1 cellular context compared by ENCODE assay signal in the genomic region with DNA sequence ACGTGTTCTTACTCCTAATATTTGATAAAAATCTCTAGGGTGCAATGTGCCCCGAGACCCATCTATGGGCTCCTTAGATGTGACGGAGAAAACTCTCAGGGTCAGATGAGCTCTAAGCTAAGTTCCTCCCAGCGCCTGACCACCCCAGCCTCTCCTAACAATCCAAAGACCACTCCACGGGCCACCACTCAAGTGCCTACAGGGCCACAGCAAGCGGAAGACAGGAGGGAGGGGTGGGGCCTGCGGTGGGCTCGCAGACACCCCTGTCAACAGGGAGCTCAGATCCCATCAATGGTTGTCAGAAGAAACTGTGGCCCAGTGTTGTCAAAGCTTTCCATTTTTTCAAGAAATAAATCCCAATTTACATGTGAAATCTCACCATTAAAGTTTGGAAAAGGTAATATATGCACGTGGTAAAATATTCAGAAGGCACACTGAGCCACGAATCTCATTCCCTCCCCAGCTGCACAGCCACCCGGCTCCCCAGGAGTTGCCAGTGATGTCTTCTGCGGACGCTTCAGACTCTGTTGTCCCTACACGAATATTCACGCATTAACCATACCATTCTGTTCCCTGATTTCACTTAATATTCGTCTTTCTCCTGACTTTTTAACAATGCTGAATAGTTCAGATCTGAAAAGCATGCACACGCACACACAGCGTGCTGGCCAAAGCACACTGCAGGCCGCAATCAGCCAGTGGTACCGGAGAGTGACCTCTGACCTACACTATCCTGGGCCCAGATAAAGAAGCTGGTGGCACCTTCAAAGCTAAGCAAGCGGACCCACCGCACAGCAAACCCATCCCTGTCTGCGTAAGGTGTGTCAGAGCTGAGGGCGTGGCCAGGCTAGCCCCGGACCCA.
TF ChIP-seq lines count a peak whose summit lies in the region.

No MANE protein-coding gene starts in this region.

TF ChIP-seq in HepG2, 621 proteins besides CTCF, POLR2A, EP300 and RAD21 (continued from another document):
- no peak for TF ChIP-seq ZNF737 (CRISPR knock-in tag; IDR thresholded peaks at IDR 0.05; ENCODE audit: borderline replicate concordance)
- no peak for TF ChIP-seq CBX2 (IDR thresholded peaks at IDR 0.05; ENCODE audit: low read depth, low read length)
- no peak for TF ChIP-seq CBX2 (CRISPR knock-in tag; IDR thresholded peaks at IDR 0.05; ENCODE audit: low read depth)
- TF ChIP-seq NR2C2 (CRISPR knock-in tag; IDR thresholded peaks at IDR 0.05; ENCODE audit: borderline replicate concordance) = peak; percentile 64
- no peak for TF ChIP-seq RARA (CRISPR knock-in tag; IDR thresholded peaks at IDR 0.05)
- TF ChIP-seq, protein P1, sequence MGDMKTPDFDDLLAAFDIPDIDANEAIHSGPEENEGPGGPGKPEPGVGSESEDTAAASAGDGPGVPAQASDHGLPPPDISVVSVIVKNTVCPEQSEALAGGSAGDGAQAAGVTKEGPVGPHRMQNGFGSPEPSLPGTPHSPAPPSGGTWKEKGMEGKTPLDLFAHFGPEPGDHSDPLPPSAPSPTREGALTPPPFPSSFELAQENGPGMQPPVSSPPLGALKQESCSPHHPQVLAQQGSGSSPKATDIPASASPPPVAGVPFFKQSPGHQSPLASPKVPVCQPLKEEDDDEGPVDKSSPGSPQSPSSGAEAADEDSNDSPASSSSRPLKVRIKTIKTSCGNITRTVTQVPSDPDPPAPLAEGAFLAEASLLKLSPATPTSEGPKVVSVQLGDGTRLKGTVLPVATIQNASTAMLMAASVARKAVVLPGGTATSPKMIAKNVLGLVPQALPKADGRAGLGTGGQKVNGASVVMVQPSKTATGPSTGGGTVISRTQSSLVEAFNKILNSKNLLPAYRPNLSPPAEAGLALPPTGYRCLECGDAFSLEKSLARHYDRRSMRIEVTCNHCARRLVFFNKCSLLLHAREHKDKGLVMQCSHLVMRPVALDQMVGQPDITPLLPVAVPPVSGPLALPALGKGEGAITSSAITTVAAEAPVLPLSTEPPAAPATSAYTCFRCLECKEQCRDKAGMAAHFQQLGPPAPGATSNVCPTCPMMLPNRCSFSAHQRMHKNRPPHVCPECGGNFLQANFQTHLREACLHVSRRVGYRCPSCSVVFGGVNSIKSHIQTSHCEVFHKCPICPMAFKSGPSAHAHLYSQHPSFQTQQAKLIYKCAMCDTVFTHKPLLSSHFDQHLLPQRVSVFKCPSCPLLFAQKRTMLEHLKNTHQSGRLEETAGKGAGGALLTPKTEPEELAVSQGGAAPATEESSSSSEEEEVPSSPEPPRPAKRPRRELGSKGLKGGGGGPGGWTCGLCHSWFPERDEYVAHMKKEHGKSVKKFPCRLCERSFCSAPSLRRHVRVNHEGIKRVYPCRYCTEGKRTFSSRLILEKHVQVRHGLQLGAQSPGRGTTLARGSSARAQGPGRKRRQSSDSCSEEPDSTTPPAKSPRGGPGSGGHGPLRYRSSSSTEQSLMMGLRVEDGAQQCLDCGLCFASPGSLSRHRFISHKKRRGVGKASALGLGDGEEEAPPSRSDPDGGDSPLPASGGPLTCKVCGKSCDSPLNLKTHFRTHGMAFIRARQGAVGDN (CRISPR knock-in tag; IDR thresholded peaks at IDR 0.05) = peak; percentile 55
- TF ChIP-seq FOXC1 (CRISPR knock-in tag; IDR thresholded peaks at IDR 0.05; ENCODE audit: borderline replicate concordance) = no peak
- no peak for TF ChIP-seq SMARCE1 (IDR thresholded peaks at IDR 0.05; ENCODE audit: borderline replicate concordance)
- no peak for TF ChIP-seq ZFP36L2 (CRISPR knock-in tag; IDR thresholded peaks at IDR 0.05)
- peak; percentile 54; the same call in 1 of the 2 replicates for TF ChIP-seq PPARG (CRISPR knock-in tag; conservative IDR thresholded peaks at IDR 0.05)
- no peak for TF ChIP-seq DNMT3B (CRISPR knock-in tag; conservative IDR thresholded peaks at IDR 0.05)
- TF ChIP-seq, protein P2, sequence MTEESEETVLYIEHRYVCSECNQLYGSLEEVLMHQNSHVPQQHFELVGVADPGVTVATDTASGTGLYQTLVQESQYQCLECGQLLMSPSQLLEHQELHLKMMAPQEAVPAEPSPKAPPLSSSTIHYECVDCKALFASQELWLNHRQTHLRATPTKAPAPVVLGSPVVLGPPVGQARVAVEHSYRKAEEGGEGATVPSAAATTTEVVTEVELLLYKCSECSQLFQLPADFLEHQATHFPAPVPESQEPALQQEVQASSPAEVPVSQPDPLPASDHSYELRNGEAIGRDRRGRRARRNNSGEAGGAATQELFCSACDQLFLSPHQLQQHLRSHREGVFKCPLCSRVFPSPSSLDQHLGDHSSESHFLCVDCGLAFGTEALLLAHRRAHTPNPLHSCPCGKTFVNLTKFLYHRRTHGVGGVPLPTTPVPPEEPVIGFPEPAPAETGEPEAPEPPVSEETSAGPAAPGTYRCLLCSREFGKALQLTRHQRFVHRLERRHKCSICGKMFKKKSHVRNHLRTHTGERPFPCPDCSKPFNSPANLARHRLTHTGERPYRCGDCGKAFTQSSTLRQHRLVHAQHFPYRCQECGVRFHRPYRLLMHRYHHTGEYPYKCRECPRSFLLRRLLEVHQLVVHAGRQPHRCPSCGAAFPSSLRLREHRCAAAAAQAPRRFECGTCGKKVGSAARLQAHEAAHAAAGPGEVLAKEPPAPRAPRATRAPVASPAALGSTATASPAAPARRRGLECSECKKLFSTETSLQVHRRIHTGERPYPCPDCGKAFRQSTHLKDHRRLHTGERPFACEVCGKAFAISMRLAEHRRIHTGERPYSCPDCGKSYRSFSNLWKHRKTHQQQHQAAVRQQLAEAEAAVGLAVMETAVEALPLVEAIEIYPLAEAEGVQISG (CRISPR knock-in tag; IDR thresholded peaks at IDR 0.05) = no peak
- no peak for TF ChIP-seq KLF12 (CRISPR knock-in tag; IDR thresholded peaks at IDR 0.05; ENCODE audit: borderline replicate concordance)
- TF ChIP-seq, protein P3, sequence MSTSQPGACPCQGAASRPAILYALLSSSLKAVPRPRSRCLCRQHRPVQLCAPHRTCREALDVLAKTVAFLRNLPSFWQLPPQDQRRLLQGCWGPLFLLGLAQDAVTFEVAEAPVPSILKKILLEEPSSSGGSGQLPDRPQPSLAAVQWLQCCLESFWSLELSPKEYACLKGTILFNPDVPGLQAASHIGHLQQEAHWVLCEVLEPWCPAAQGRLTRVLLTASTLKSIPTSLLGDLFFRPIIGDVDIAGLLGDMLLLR (CRISPR knock-in tag; IDR thresholded peaks at IDR 0.05) = no peak
- TF ChIP-seq, protein P4, sequence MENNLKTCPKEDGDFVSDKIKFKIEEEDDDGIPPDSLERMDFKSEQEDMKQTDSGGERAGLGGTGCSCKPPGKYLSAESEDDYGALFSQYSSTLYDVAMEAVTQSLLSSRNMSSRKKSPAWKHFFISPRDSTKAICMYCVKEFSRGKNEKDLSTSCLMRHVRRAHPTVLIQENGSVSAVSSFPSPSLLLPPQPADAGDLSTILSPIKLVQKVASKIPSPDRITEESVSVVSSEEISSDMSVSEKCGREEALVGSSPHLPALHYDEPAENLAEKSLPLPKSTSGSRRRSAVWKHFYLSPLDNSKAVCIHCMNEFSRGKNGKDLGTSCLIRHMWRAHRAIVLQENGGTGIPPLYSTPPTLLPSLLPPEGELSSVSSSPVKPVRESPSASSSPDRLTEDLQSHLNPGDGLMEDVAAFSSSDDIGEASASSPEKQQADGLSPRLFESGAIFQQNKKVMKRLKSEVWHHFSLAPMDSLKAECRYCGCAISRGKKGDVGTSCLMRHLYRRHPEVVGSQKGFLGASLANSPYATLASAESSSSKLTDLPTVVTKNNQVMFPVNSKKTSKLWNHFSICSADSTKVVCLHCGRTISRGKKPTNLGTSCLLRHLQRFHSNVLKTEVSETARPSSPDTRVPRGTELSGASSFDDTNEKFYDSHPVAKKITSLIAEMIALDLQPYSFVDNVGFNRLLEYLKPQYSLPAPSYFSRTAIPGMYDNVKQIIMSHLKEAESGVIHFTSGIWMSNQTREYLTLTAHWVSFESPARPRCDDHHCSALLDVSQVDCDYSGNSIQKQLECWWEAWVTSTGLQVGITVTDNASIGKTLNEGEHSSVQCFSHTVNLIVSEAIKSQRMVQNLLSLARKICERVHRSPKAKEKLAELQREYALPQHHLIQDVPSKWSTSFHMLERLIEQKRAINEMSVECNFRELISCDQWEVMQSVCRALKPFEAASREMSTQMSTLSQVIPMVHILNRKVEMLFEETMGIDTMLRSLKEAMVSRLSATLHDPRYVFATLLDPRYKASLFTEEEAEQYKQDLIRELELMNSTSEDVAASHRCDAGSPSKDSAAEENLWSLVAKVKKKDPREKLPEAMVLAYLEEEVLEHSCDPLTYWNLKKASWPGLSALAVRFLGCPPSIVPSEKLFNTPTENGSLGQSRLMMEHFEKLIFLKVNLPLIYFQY (CRISPR knock-in tag; IDR thresholded peaks at IDR 0.05; ENCODE audit: borderline replicate concordance) = 0 out of 2 replicates have a peak, but pooled peaks have one; percentile 31
- TF ChIP-seq RXRA (CRISPR knock-in tag; IDR thresholded peaks at IDR 0.05) = peak; percentile 17; the same call in 1 of the 2 replicates
- TF ChIP-seq, protein P5, sequence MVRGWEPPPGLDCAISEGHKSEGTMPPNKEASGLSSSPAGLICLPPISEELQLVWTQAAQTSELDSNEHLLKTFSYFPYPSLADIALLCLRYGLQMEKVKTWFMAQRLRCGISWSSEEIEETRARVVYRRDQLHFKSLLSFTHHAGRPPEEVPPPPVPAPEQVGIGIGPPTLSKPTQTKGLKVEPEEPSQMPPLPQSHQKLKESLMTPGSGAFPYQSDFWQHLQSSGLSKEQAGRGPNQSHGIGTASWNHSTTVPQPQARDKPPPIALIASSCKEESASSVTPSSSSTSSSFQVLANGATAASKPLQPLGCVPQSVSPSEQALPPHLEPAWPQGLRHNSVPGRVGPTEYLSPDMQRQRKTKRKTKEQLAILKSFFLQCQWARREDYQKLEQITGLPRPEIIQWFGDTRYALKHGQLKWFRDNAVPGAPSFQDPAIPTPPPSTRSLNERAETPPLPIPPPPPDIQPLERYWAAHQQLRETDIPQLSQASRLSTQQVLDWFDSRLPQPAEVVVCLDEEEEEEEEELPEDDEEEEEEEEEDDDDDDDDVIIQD (CRISPR knock-in tag; IDR thresholded peaks at IDR 0.05; ENCODE audit: low read depth) = no peak
- TF ChIP-seq SOX5 (CRISPR knock-in tag; IDR thresholded peaks at IDR 0.05; ENCODE audit: borderline replicate concordance) = no peak
- TF ChIP-seq SP2 (CRISPR knock-in tag; IDR thresholded peaks at IDR 0.05) = no peak
- no peak for TF ChIP-seq ZNF326 (CRISPR knock-in tag; IDR thresholded peaks at IDR 0.05; ENCODE audit: borderline replicate concordance)
- TF ChIP-seq ELF1 (CRISPR knock-in tag; IDR thresholded peaks at IDR 0.05) = no peak
